19 cellular contexts compared by ENCODE assay signal in genomic region chr3:48024401-48024800, GRCh38.
"Had no signal": no experiment of that assay in that cellular context is flagged by ENCODE, and none has a peak within 500 bp of the region (broad histone marks: within the 10 kb centered on the region; RNA-seq: fewer than 3 reads in every experiment).

No MANE protein-coding gene starts in this region.

- H3K4me3 ChIP-seq: body of pancreas, coronary artery, lung, thoracic aorta had no signal

- DNase-seq: activated CD4-positive, alpha-beta T cell treated with anti-CD3 and anti-CD28 coated beads for 48 hours; activated CD8-positive, alpha-beta memory T cell treated with anti-CD3 and anti-CD28 coated beads, Interleukin-2, amount 50 U/mL, for 4 hours; activated CD8-positive, alpha-beta T cell treated with anti-CD3 and anti-CD28 coated beads for 36 hours; activated gamma-delta T cell; activated T-cell treated with anti-CD3 and anti-CD28 coated beads, Interleukin-2, amount 50 U/mL, for 72 hours; amniotic stem cell; body of pancreas; central memory CD4-positive, alpha-beta T cell; left colon; naive thymus-derived CD4-positive, alpha-beta T cell; stimulated activated CD4-positive, alpha-beta T cell treated with anti-CD3 and anti-CD28 coated beads, Interleukin-12 subunit alpha, Interleukin-12 subunit beta, amount 100 ng/mL, for 4 hours; stimulated activated CD4-positive, alpha-beta T cell treated with anti-CD3 and anti-CD28 coated beads, Interleukin-2, amount 100 ng/mL, for 24 hours; T-helper 17 cell had no signal

- H2AFZ ChIP-seq: parathyroid adenoma had no signal

- H3K9me3 Mint-ChIP-seq: activated CD8-positive, alpha-beta T cell treated with anti-CD3 and anti-CD28 coated beads for 36 hours; activated T-cell treated with anti-CD3 and anti-CD28 coated beads, Interleukin-2, amount 50 U/mL, for 72 hours; naive thymus-derived CD4-positive, alpha-beta T cell had no signal

- H3K27me3 Mint-ChIP-seq: activated CD8-positive, alpha-beta T cell treated with anti-CD3 and anti-CD28 coated beads for 36 hours; naive thymus-derived CD4-positive, alpha-beta T cell; T-helper 17 cell had no signal

- H3K36me3 Mint-ChIP-seq: activated naive CD4-positive, alpha-beta T cell treated with anti-CD3 and anti-CD28 coated beads, Interleukin-2, amount 50 U/mL, for 72 hours had no signal

- H3K9ac ChIP-seq: parathyroid adenoma had no signal

- H3K36me3 ChIP-seq: thoracic aorta had no signal

- H3K4me3 Mint-ChIP-seq: activated CD8-positive, alpha-beta T cell treated with anti-CD3 and anti-CD28 coated beads for 36 hours; activated T-cell treated with anti-CD3 and anti-CD28 coated beads, Interleukin-2, amount 50 U/mL, for 72 hours; T-helper 17 cell had no signal

- H3K27ac ChIP-seq: body of pancreas, coronary artery, parathyroid adenoma had no signal

- H3K27ac Mint-ChIP-seq: activated CD8-positive, alpha-beta T cell treated with anti-CD3 and anti-CD28 coated beads for 36 hours; activated T-cell treated with anti-CD3 and anti-CD28 coated beads, Interleukin-2, amount 50 U/mL, for 72 hours; naive thymus-derived CD4-positive, alpha-beta T cell; T-helper 17 cell had no signal

- ATAC-seq: activated CD8-positive, alpha-beta T cell treated with anti-CD3 and anti-CD28 coated beads for 36 hours; activated naive CD4-positive, alpha-beta T cell treated with anti-CD3 and anti-CD28 coated beads, Interleukin-2, amount 50 U/mL, for 72 hours; activated T-cell treated with anti-CD3 and anti-CD28 coated beads, Interleukin-2, amount 50 U/mL, for 72 hours; body of pancreas; esophagus mucosa; left colon; naive thymus-derived CD4-positive, alpha-beta T cell; T-helper 17 cell had no signal

- H3K9me3 ChIP-seq: body of pancreas, thoracic aorta had no signal

- H3K27me3 ChIP-seq: body of pancreas had no signal
